In the genomic region with DNA sequence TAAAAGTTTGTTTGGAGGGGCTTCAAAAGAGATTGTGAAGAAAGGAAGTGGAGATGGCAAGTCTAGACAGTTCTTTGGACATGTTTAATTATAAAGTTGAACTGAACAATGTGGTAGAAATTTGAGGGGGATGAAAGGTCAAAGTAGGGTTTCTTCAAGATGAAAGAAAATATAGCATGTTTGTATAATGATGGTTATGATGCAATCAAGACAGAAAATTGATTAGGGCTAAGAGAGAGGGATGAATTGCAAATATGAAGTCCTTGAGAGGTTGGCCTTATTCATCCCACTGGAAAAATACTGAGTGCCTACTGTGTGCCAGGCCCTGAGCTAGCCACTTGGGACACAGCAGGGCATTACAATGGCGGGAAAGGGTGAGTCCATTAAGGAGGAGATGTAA, we compare ENCODE assay signal across 35 cellular contexts.
"Had no signal": no experiment of that assay in that cellular context is flagged by ENCODE, and none has a peak within 500 bp of the region (broad histone marks: within the 10 kb centered on the region; RNA-seq: fewer than 3 reads in every experiment).

No MANE protein-coding gene starts in this region.

- H3K9me3 ChIP-seq: adrenal gland, body of pancreas, esophagus squamous epithelium, gastroesophageal sphincter, heart right ventricle had no signal

- H3K27me3 Mint-ChIP-seq: activated B cell treated with CpG ODN at 0.5 μM for 24 hours; activated naive CD4-positive, alpha-beta T cell treated with anti-CD3 and anti-CD28 coated beads, Interleukin-2, amount 50 U/mL, for 24 hours; activated naive CD8-positive, alpha-beta T cell treated with anti-CD3 and anti-CD28 coated beads for 36 hours; activated naive CD8-positive, alpha-beta T cell treated with anti-CD3 and anti-CD28 coated beads, Interleukin-2, amount 50 U/mL, for 24 hours; effector memory CD8-positive, alpha-beta T cell; T-helper 17 cell had no signal

- DNase-seq: activated B cell treated with CpG ODN at 0.5 μM for 24 hours; activated CD4-positive, alpha-beta T cell treated with anti-CD3 and anti-CD28 coated beads for 48 hours; activated CD4-positive, alpha-beta T cell treated with anti-CD3 and anti-CD28 coated beads, Interleukin-2, amount 50 U/mL, for 1 hour; activated CD4-positive, alpha-beta T cell treated with anti-CD3 and anti-CD28 coated beads, Interleukin-2, amount 50 U/mL, for 48 hours; activated CD8-positive, alpha-beta memory T cell treated with anti-CD3 and anti-CD28 coated beads, Interleukin-2, amount 50 U/mL, for 48 hours; activated effector memory CD4-positive, alpha-beta T cell treated with anti-CD3 and anti-CD28 coated beads, Interleukin-2, amount 50 U/mL, for 16 hours; activated naive CD4-positive, alpha-beta T cell treated with anti-CD3 and anti-CD28 coated beads for 36 hours; activated naive CD8-positive, alpha-beta T cell treated with anti-CD3 and anti-CD28 coated beads for 36 hours; activated naive CD8-positive, alpha-beta T cell treated with anti-CD3 and anti-CD28 coated beads, Interleukin-2, amount 50 U/mL, for 24 hours; activated T-cell treated with anti-CD3 and anti-CD28 coated beads, Interleukin-2, amount 50 U/mL, for 4 hours; adrenal gland; amygdala; aorta; body of pancreas; caudate nucleus; cortex of kidney; dermis blood vessel endothelial cell; effector CD4-positive, alpha-beta T cell; effector memory CD8-positive, alpha-beta T cell; esophagus squamous epithelium; foreskin melanocyte; heart right ventricle; T-helper 17 cell; T1000; WERI-Rb-1 had no signal

- H3K4me3 ChIP-seq: adrenal gland, body of pancreas, esophagus squamous epithelium, gastroesophageal sphincter, heart right ventricle had no signal

- H3K27ac ChIP-seq: adrenal gland, body of pancreas, epithelial cell of prostate, esophagus squamous epithelium, gastroesophageal sphincter, heart right ventricle, WERI-Rb-1 had no signal

- H3K4me3 Mint-ChIP-seq: activated B cell treated with CpG ODN at 0.5 μM for 24 hours; activated naive CD4-positive, alpha-beta T cell treated with anti-CD3 and anti-CD28 coated beads for 36 hours; activated naive CD4-positive, alpha-beta T cell treated with anti-CD3 and anti-CD28 coated beads, Interleukin-2, amount 50 U/mL, for 24 hours; activated naive CD8-positive, alpha-beta T cell treated with anti-CD3 and anti-CD28 coated beads for 36 hours; activated naive CD8-positive, alpha-beta T cell treated with anti-CD3 and anti-CD28 coated beads, Interleukin-2, amount 50 U/mL, for 24 hours; activated T-cell treated with anti-CD3 and anti-CD28 coated beads, Interleukin-2, amount 50 U/mL, for 4 hours; activated T-helper 1 cell treated with anti-CD3 and anti-CD28 coated beads, Interleukin-12 subunit alpha, Interleukin-12 subunit beta, Interleukin-2, Interleukin-4 antibody, amounts not matched to agents 30 ng/mL and 10 ng/mL and 1 ng/mL, durations not matched to agents 14 hours and 24 hours and 36 hours; effector memory CD8-positive, alpha-beta T cell; T-helper 17 cell; T-helper 2 cell treated with Interferon-gamma antibody and Interleukin-4, amounts not matched to agents 5 μg/mL and 100 μg/mL, for 36 hours had no signal

- H3K9me3 Mint-ChIP-seq: activated B cell treated with CpG ODN at 0.5 μM for 24 hours; activated naive CD4-positive, alpha-beta T cell treated with anti-CD3 and anti-CD28 coated beads for 36 hours; activated naive CD8-positive, alpha-beta T cell treated with anti-CD3 and anti-CD28 coated beads, Interleukin-2, amount 50 U/mL, for 24 hours; activated T-helper 2 cell treated with anti-CD3 and anti-CD28 coated beads, Interferon-gamma antibody, Interleukin-2, Interleukin-4, amounts not matched to agents 10 μg/mL and 5 μg/mL and 100 μg/mL, durations not matched to agents 14 hours and 24 hours and 36 hours; effector memory CD8-positive, alpha-beta T cell had no signal

- H3K4me1 ChIP-seq: adrenal gland, gastroesophageal sphincter had no signal

- H3K27ac Mint-ChIP-seq: activated B cell treated with CpG ODN at 0.5 μM for 24 hours; activated naive CD4-positive, alpha-beta T cell treated with anti-CD3 and anti-CD28 coated beads for 36 hours; activated naive CD4-positive, alpha-beta T cell treated with anti-CD3 and anti-CD28 coated beads, Interleukin-2, amount 50 U/mL, for 24 hours; activated naive CD8-positive, alpha-beta T cell treated with anti-CD3 and anti-CD28 coated beads for 36 hours; activated naive CD8-positive, alpha-beta T cell treated with anti-CD3 and anti-CD28 coated beads, Interleukin-2, amount 50 U/mL, for 24 hours; activated T-helper 1 cell treated with anti-CD3 and anti-CD28 coated beads, Interleukin-12 subunit alpha, Interleukin-12 subunit beta, Interleukin-2, Interleukin-4 antibody, amounts not matched to agents 30 ng/mL and 10 ng/mL and 1 ng/mL, durations not matched to agents 14 hours and 24 hours and 36 hours; activated T-helper 2 cell treated with anti-CD3 and anti-CD28 coated beads, Interferon-gamma antibody, Interleukin-2, Interleukin-4, amounts not matched to agents 10 μg/mL and 5 μg/mL and 100 μg/mL, durations not matched to agents 14 hours and 24 hours and 36 hours; effector memory CD8-positive, alpha-beta T cell; T-helper 17 cell; T-helper 2 cell treated with Interferon-gamma antibody and Interleukin-4, amounts not matched to agents 5 μg/mL and 100 μg/mL, for 36 hours had no signal

- ATAC-seq: activated CD4-positive, CD25-positive, alpha-beta regulatory T cell treated with anti-CD3 and anti-CD28 coated beads, Interleukin-2, amount 50 U/mL, for 24 hours; activated naive CD8-positive, alpha-beta T cell treated with anti-CD3 and anti-CD28 coated beads, Interleukin-2, amount 50 U/mL, for 24 hours; activated T-cell treated with anti-CD3 and anti-CD28 coated beads, Interleukin-2, amount 50 U/mL, for 4 hours; body of pancreas; effector memory CD8-positive, alpha-beta T cell; gastroesophageal sphincter; heart right ventricle; T-helper 17 cell had no signal

- FAIRE-seq: colon, endometrium, endothelial cell of umbilical vein had no signal

- H3K27me3 ChIP-seq: adrenal gland, body of pancreas, esophagus squamous epithelium, gastroesophageal sphincter, heart right ventricle had no signal

- H3K36me3 Mint-ChIP-seq: activated naive CD8-positive, alpha-beta T cell treated with anti-CD3 and anti-CD28 coated beads for 36 hours had no signal
